1 cellular context compared by ENCODE assay signal in the genomic region with DNA sequence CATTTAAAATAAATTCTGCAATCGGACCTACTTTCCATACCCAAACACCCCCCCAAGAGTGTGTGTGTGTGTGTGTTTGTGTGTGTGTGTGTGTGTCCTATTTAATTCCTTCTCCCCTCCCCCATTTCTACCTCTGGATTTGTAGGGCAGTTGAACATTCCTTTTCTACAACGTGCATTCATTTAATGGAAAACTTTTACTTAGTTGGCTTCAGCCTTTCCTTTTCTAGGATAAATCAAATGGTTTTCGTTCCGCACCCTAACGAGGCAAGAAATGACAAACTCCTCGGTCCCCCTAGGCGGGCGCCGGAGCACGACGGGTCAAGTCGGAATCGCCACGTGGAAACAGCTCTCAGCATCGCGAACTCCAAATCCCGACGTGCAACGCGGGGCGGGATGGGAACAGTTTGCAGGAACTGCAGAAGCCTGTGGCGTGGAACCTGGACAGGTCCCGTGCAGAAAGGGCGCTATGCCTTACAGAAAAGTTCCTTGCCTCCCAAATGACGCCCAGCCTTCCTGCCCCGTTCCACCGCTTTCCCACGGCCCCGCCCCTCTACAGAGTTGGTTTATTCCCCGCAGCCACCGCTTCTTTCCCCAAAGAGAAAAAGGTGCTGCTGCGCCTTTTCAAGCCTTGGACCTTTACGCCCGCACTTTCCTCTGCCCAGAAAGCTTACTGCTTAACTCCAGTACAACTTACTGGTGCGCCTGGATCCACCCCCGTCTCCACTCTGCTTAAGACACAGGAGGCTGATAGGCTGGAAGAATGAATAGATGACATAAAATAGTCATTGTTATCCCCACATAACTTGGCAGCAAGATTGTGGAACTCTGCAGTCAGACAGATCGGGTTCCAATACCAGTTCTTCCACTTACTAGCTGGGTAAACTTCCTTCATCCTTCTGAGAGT.
TF ChIP-seq lines count a peak whose summit lies in the region.

No MANE protein-coding gene starts in this region.

TF ChIP-seq in HepG2, 621 proteins besides CTCF, POLR2A, EP300 and RAD21 (continued from another document and continues in another):
- TF ChIP-seq KIAA2018 (CRISPR knock-in tag; IDR thresholded peaks at IDR 0.05; ENCODE audit: borderline replicate concordance) (0 out of 2 replicates have a peak, but pooled peaks have one; percentile 48), ZNF513 (CRISPR knock-in tag; conservative IDR thresholded peaks at IDR 0.05) (no peak), ZNF263 (CRISPR knock-in tag; IDR thresholded peaks at IDR 0.05) (peak; percentile 44; the same call in 1 of the 2 replicates), ZMAT3 (CRISPR knock-in tag; conservative IDR thresholded peaks at IDR 0.05) (peak; percentile 85; the same call in 1 of the 2 replicates), ZFP37 (CRISPR knock-in tag; IDR thresholded peaks at IDR 0.05; ENCODE audit: borderline replicate concordance) (0 out of 2 replicates have a peak, but pooled peaks have one; percentile 14), SIX4 (CRISPR knock-in tag; IDR thresholded peaks at IDR 0.05) (no peak), ZNF160 (CRISPR knock-in tag; IDR thresholded peaks at IDR 0.05) (no peak; the same call in 1 of the 2 replicates), GABPA (IDR thresholded peaks at IDR 0.05; ENCODE audit: low read depth, low read length) (peak; percentile 66), GABPA (CRISPR knock-in tag; IDR thresholded peaks at IDR 0.05; ENCODE audit: low read depth) (peak; percentile 84), SALL2 (CRISPR knock-in tag; IDR thresholded peaks at IDR 0.05) (no peak), ZNF143 (CRISPR knock-in tag; IDR thresholded peaks at IDR 0.05) (peak; percentile 93), HOXA7 (CRISPR knock-in tag; IDR thresholded peaks at IDR 0.05) (no peak), KLF11 (CRISPR knock-in tag; IDR thresholded peaks at IDR 0.05) (0 out of 2 replicates have a peak, but pooled peaks have one; percentile 55), ZNF350 (CRISPR knock-in tag; IDR thresholded peaks at IDR 0.05; ENCODE audit: borderline replicate concordance, low read depth) (peak; percentile 72), MATR3 (CRISPR knock-in tag; IDR thresholded peaks at IDR 0.05) (no peak), MAZ (IDR thresholded peaks at IDR 0.05; ENCODE audit: borderline replicate concordance, low read depth, low read length) (no peak), MAZ (CRISPR knock-in tag; IDR thresholded peaks at IDR 0.05; ENCODE audit: low read depth) (peak; percentile 54; the same call in 1 of the 2 replicates), ARID4A (CRISPR knock-in tag; IDR thresholded peaks at IDR 0.05; ENCODE audit: borderline replicate concordance) (peak; percentile 70; the same call in 1 of the 2 replicates), NR0B2 (CRISPR knock-in tag; IDR thresholded peaks at IDR 0.05) (peak; percentile 67; the same call in 1 of the 2 replicates), MIXL1 (CRISPR knock-in tag; IDR thresholded peaks at IDR 0.05) (peak; percentile 84), ZNF792 (CRISPR knock-in tag; IDR thresholded peaks at IDR 0.05) (peak; percentile 69; the same call in 1 of the 2 replicates), ZNF75D (CRISPR knock-in tag; IDR thresholded peaks at IDR 0.05; ENCODE audit: borderline replicate concordance) (0 out of 2 replicates have a peak, but pooled peaks have one; percentile 57), ZNF503 (CRISPR knock-in tag; IDR thresholded peaks at IDR 0.05) (no peak), RARA (CRISPR knock-in tag; IDR thresholded peaks at IDR 0.05) (peak; percentile 10; the same call in 1 of the 2 replicates), MYC (CRISPR knock-in tag; IDR thresholded peaks at IDR 0.05; ENCODE audit: borderline replicate concordance) (peak; percentile 98), TAF1 (CRISPR knock-in tag; IDR thresholded peaks at IDR 0.05) (peak; percentile 72; the same call in 1 of the 2 replicates), ZNF773 (CRISPR knock-in tag; IDR thresholded peaks at IDR 0.05; ENCODE audit: borderline replicate concordance) (0 out of 2 replicates have a peak, but pooled peaks have one; percentile 23), TOE1 (CRISPR knock-in tag; IDR thresholded peaks at IDR 0.05) (peak; percentile 31; the same call in 1 of the 2 replicates), NONO (IDR thresholded peaks at IDR 0.05) (no peak), NONO (CRISPR knock-in tag; conservative IDR thresholded peaks at IDR 0.05) (peak; percentile 22; the same call in 1 of the 2 replicates), SRSF9 (IDR thresholded peaks at IDR 0.05; ENCODE audit: borderline replicate concordance, insufficient read depth, low read depth, low read length, poor library complexity, severe bottlenecking) (no peak), PBX3 (CRISPR knock-in tag; IDR thresholded peaks at IDR 0.05; ENCODE audit: borderline replicate concordance) (no peak), KLF13 (CRISPR knock-in tag; IDR thresholded peaks at IDR 0.05) (no peak; the same call in 1 of the 2 replicates), ZNF484 (CRISPR knock-in tag; IDR thresholded peaks at IDR 0.05; ENCODE audit: borderline replicate concordance, low read depth) (no peak), U2AF1 (optimal IDR thresholded peaks at IDR 0.05; ENCODE audit: low read depth, low read length) (no peak), SNRNP70 (IDR thresholded peaks at IDR 0.05; ENCODE audit: low read depth, low read length) (no peak), ZNF251 (CRISPR knock-in tag; IDR thresholded peaks at IDR 0.05) (no peak)
- TF ChIP-seq, protein P1, sequence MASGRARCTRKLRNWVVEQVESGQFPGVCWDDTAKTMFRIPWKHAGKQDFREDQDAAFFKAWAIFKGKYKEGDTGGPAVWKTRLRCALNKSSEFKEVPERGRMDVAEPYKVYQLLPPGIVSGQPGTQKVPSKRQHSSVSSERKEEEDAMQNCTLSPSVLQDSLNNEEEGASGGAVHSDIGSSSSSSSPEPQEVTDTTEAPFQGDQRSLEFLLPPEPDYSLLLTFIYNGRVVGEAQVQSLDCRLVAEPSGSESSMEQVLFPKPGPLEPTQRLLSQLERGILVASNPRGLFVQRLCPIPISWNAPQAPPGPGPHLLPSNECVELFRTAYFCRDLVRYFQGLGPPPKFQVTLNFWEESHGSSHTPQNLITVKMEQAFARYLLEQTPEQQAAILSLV (CRISPR knock-in tag; IDR thresholded peaks at IDR 0.05; ENCODE audit: borderline replicate concordance) = peak; percentile 90; the same call in 1 of the 2 replicates
